Comparison of ENCODE assay signal across 8 cellular contexts in the genomic region with DNA sequence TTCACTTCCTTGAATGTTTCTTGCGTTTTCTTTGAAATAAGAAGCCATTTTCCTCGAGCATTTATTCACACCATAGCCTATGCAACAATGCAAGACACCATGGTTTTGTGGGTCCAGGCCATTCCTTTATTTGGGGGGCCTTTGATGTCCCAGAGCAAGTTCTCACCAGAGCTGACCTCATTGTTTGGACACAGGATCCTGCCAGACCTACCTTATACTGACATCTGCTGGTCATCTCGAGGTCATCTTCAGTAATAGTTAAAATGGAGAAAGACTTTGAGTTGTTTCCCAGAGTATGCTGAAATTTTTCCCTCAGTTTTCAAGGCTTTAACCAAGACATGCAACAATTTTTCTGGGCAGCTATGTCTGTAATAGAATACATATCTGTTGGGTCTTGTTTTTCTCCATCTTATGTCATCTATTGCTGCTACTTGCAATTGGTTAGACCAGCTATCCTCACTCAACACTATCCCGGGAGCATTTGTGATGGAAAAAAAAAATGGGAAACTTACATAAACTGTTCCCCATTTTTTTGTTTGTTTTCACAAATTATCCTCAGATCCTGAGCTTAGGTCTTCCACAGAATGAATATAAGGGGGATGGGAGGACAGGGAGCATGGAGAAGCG. TPM values are rescaled to one million over a fixed set of nuclear protein-coding genes. Genes with fewer than 3 reads are reported as not detected.
A peak's percentile ranks its signal among the peaks of the same experiment; 100 is the strongest.
DNase-seq lines count a peak whose midpoint lies in the region; ATAC-seq and TF ChIP-seq lines count a peak whose summit lies in the region.

No MANE protein-coding gene starts in this region.

- H3K36me3 ChIP-seq in heart right ventricle (no peaks in the 10 kb centered on the region), right atrium auricular region (no peaks in the 10 kb centered on the region), neural progenitor cell (no peaks in the 10 kb centered on the region)

- no peaks in the 10 kb centered on the region for H4K20me1 ChIP-seq in neural progenitor cell (ENCODE audit: low read depth)

- H3K27me3 Mint-ChIP-seq in neural progenitor cell (ENCODE audit: insufficient read depth, low read depth) = no peaks in the 10 kb centered on the region

- H3K79me2 ChIP-seq in neural progenitor cell (ENCODE audit: low read depth) = no peaks in the 10 kb centered on the region

- no peaks in the 10 kb centered on the region for H3K36me3 Mint-ChIP-seq in neural progenitor cell

- TF ChIP-seq CTCF in heart right ventricle (IDR thresholded peaks at IDR 0.05) (peak in 8 of 9 donors; percentile 34 to 65 (median 56)), right atrium auricular region (IDR thresholded peaks at IDR 0.05) (peak in 1 of 2 donors; percentile 55), dorsolateral prefrontal cortex (IDR thresholded peaks at IDR 0.05 in 54 of 56, conservative IDR thresholded peaks at IDR 0.05 in 2 of 56; ENCODE audit: low read depth in 1 of 56, partially characterized antibody in 56 of 56) (peak in 54 of 56 donors; percentile 18 to 74 (median 51)), neural progenitor cell (IDR thresholded peaks at IDR 0.05) (peak; percentile 70)

- H3K9me3 ChIP-seq in heart right ventricle (peaks cover 0 to 4% (median 0%) of the 10 kb centered on the region in 11 donors), right atrium auricular region (peaks cover 0 to 6% of the 10 kb centered on the region in 2 donors), neural progenitor cell (ENCODE audit: low read depth) (no peaks in the 10 kb centered on the region)

- no peak overlapping the region for H2AFZ ChIP-seq in neural progenitor cell (replicated peaks)

- H3K4me2 ChIP-seq in neural progenitor cell = no peak overlapping the region

- intact Hi-C loops in heart right ventricle (cut with DNase I) = loop anchor here in 1 of 10 donors (5.0 kb wide), 1 partner anchor 992 kb away; no protein-coding TSS in a partner anchor
- intact Hi-C loops in dorsolateral prefrontal cortex (cut with DNase I) = no loop called here

- H3K27ac ChIP-seq in heart right ventricle (no peak overlapping the region), right atrium auricular region (no peak overlapping the region), dorsolateral prefrontal cortex (no peak overlapping the region), neural progenitor cell (no peak overlapping the region)

- H3K9ac ChIP-seq in neural progenitor cell = no peak overlapping the region

- peaks cover 13% of the 10 kb centered on the region for H3K9me3 Mint-ChIP-seq in neural progenitor cell

- peak in 2 of 8 donors; percentile 30 to 55 for ATAC-seq in heart right ventricle
- ATAC-seq in HG03432 (IDR thresholded peaks at IDR 0.05; ENCODE audit: unreplicated experiment) = no peak
- no peak for ATAC-seq in HG03469 (IDR thresholded peaks at IDR 0.05; ENCODE audit: unreplicated experiment)
- no peak for ATAC-seq in HG02981 (IDR thresholded peaks at IDR 0.05; ENCODE audit: unreplicated experiment)

- H3K4me3 ChIP-seq in heart right ventricle (no peak overlapping the region), right atrium auricular region (no peak overlapping the region), dorsolateral prefrontal cortex (no peak overlapping the region), neural progenitor cell (no peak overlapping the region)

- H3K27me3 ChIP-seq in heart right ventricle (peaks cover 0 to 27% (median 0%) of the 10 kb centered on the region in 7 donors), right atrium auricular region (no peaks in the 10 kb centered on the region), dorsolateral prefrontal cortex (peaks cover 0 to 7% (median 0%) of the 10 kb centered on the region in 45 donors), neural progenitor cell (no peaks in the 10 kb centered on the region)

- H3K4me3 Mint-ChIP-seq in neural progenitor cell = no peak overlapping the region

- DNase-seq in heart right ventricle (no peak), right atrium auricular region (ENCODE audit: low spot score) (no peak), NCI-H69 (lab: John Stamatoyannopoulos, UW) (peak; percentile 67), dorsolateral prefrontal cortex (no peak), neural progenitor cell (ENCODE audit: low spot score) (peak; percentile 58)

- no peaks in the 10 kb centered on the region for H3K4me1 Mint-ChIP-seq in neural progenitor cell

- no peak overlapping the region for H3K27ac Mint-ChIP-seq in neural progenitor cell

- H3K4me1 ChIP-seq in heart right ventricle (no peaks in the 10 kb centered on the region), right atrium auricular region (no peaks in the 10 kb centered on the region), neural progenitor cell (no peaks in the 10 kb centered on the region)

- H3F3A ChIP-seq in neural progenitor cell (ENCODE audit: low read depth) = no peaks in the 10 kb centered on the region

- WGBS in heart right ventricle, 2 donors = 50 to 52% methylated on average over 5 of the region's 5 CpGs

RNA-seq across cellular contexts. Expression of a gene that starts 34.0 kb away (rescaled TPM):
- 10 to 100 TPM; 11.2 to 36.5 (median 15.1) TPM for total RNA-seq in heart right ventricle
- 10 to 100 TPM in 1 of 2 donors, 1 to 10 TPM in 1; 4.5 to 19.7 TPM for polyA plus RNA-seq in heart right ventricle
- total RNA-seq in right atrium auricular region = 10 to 100 TPM; 23.7 to 50.3 TPM
- 10 to 100 TPM in 87 of 120 experiments, 1 to 10 TPM in 33; 4.1 to 30.8 (median 12.2) TPM for total RNA-seq in dorsolateral prefrontal cortex
- total RNA-seq in neural progenitor cell (ENCODE audit: low replicate concordance) = 0.15 and 0.71 TPM in 2 replicates

Comparison
In these comparisons a context has a peak if more than half of its experiments do, and no peak if none do; other contexts are left out.
1. DNase-seq: peak in NCI-H69 (single experiment) and neural progenitor cell (single experiment); none in heart right ventricle (0 of 2), right atrium auricular region (single experiment) and dorsolateral prefrontal cortex (0 of 10).